1 cellular context compared by ENCODE assay signal in genomic region chr19:55486971-55487883, GRCh38.
TF ChIP-seq lines count a peak whose summit lies in the region.

No MANE protein-coding gene starts in this region.

TF ChIP-seq in HCT116, 20 proteins besides CTCF, POLR2A, EP300 and RAD21 (continued from another document):
- TF ChIP-seq, protein P1, sequence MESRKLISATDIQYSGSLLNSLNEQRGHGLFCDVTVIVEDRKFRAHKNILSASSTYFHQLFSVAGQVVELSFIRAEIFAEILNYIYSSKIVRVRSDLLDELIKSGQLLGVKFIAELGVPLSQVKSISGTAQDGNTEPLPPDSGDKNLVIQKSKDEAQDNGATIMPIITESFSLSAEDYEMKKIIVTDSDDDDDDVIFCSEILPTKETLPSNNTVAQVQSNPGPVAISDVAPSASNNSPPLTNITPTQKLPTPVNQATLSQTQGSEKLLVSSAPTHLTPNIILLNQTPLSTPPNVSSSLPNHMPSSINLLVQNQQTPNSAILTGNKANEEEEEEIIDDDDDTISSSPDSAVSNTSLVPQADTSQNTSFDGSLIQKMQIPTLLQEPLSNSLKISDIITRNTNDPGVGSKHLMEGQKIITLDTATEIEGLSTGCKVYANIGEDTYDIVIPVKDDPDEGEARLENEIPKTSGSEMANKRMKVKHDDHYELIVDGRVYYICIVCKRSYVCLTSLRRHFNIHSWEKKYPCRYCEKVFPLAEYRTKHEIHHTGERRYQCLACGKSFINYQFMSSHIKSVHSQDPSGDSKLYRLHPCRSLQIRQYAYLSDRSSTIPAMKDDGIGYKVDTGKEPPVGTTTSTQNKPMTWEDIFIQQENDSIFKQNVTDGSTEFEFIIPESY (IDR thresholded peaks at IDR 0.05; ENCODE audit: extremely low read depth, insufficient replicate concordance, low read length), result no peak
- TF ChIP-seq ZFX (IDR thresholded peaks at IDR 0.05) (no peak), ELF1 (IDR thresholded peaks at IDR 0.05; ENCODE audit: borderline replicate concordance, low read depth) (no peak)
